ENCODE assay signal across 23 cellular contexts in the genomic region with DNA sequence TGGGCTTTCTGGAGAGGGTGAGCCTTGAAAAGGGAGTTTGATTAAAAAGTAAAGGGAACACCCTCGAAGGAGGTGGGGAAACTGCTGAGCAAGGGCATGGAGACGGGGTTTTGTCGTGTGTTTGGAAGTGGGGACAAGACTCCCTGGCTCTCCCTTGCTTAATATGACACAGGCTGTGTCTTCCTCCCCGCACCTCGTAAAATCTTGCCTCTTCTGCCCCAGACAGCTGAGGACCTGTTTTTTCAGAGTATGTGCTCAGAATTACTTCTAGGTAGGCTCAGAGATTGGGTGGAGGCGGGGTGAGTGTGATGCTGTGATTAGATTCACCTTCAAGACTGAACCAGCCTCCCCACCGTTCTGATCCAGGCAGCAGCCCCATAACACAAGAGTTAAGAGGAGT.
"Had no signal": no experiment of that assay in that cellular context is flagged by ENCODE, and none has a peak within 500 bp of the region (broad histone marks: within the 10 kb centered on the region; RNA-seq: fewer than 3 reads in every experiment).

No MANE protein-coding gene starts in this region.

- H3K4me3 ChIP-seq: heart right ventricle, right lobe of liver, thoracic aorta, upper lobe of right lung had no signal

- H3K4me1 ChIP-seq: parathyroid adenoma had no signal

- ATAC-seq: activated T-cell treated with anti-CD3 and anti-CD28 coated beads, Interleukin-2, amount 50 U/mL, for 72 hours; heart right ventricle; left colon; natural killer cell treated with Interleukin-12 subunit alpha and Interleukin-12 subunit beta and Interleukin-15 and Interleukin-18, amount 100 ng/mL, for 72 hours; upper lobe of right lung had no signal

- H3K9ac ChIP-seq: parathyroid adenoma had no signal

- H3K27ac ChIP-seq: heart right ventricle, neutrophil, parathyroid adenoma, right lobe of liver, thoracic aorta, upper lobe of right lung had no signal

- H3K9me3 ChIP-seq: heart right ventricle, neutrophil, right lobe of liver, thoracic aorta, upper lobe of right lung had no signal

- H3K27me3 ChIP-seq: neutrophil, right lobe of liver, upper lobe of right lung had no signal

- H2AFZ ChIP-seq: parathyroid adenoma had no signal

- DNase-seq: activated effector memory CD4-positive, alpha-beta T cell treated with Interleukin-2 at 50 U/mL for 16 hours; activated naive CD4-positive, alpha-beta T cell treated with anti-CD3 and anti-CD28 coated beads, Interleukin-2, amount 10 ng/mL, durations not matched to agents 7 days and 5 days; activated T-cell treated with anti-CD3 and anti-CD28 coated beads, Interleukin-2, amount 50 U/mL, for 72 hours; amygdala; cerebellar nuclear complex; effector CD4-positive, alpha-beta T cell; heart right ventricle; left colon; midbrain; right lobe of liver; small intestine; stimulated activated CD4-positive, alpha-beta T cell treated with anti-CD3 and anti-CD28 coated beads, Interleukin-15, amount 100 ng/mL, for 24 hours; stimulated activated naive CD4-positive, alpha-beta T cell treated with Interleukin-2 at 50 U/mL for 16 hours; T-helper 1 cell had no signal

- H3K36me3 ChIP-seq: heart right ventricle, neutrophil, right lobe of liver, thoracic aorta, upper lobe of right lung had no signal

- H3K79me2 ChIP-seq: parathyroid adenoma had no signal

- FAIRE-seq: bronchial epithelial cell, endometrium, keratinocyte, small intestine, TTC549 had no signal
